In the genomic region with DNA sequence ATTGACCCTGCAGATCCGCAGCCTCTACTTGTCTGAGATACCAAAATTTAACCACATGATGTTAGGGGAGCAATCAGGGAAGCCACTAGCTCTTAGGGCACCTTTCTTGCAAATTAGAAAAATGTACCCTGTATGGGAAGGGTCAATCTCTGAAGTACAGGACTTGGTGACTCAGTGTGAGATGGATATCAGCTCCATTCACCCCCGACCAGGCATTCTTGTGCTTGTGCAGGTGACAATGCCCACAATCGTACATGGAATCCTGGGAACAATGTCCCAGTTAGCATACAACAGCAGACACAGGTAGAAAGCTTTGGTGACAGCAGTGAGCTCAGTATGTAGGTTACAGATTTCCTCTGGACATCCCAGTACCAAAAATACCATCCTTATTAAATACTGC, we compare ENCODE assay signal across 19 cellular contexts.
A peak's percentile ranks its signal among the peaks of the same experiment; 100 is the strongest.
DNase-seq lines count a peak whose midpoint lies in the region; ATAC-seq, FAIRE-seq and TF ChIP-seq lines count a peak whose summit lies in the region.
"Had no signal": no experiment of that assay in that cellular context is flagged by ENCODE, and none has a peak within 500 bp of the region (broad histone marks: within the 10 kb centered on the region; RNA-seq: fewer than 3 reads in every experiment).

No MANE protein-coding gene starts in this region.

- no peak overlapping the region for H3K4me3 Mint-ChIP-seq in CD8-positive, alpha-beta T cell
- H3K4me3 Mint-ChIP-seq: CD4-positive, CD25-positive, alpha-beta regulatory T cell; H9 had no signal

- no peaks in the 10 kb centered on the region for H4K20me1 ChIP-seq in endothelial cell of umbilical vein (replicated peaks; ENCODE audit: control insufficient read depth, extremely low read depth, insufficient read depth, low read length)

- H3K27ac ChIP-seq in CD8-positive, alpha-beta T cell (ENCODE audit: low read depth, low read length) = no peak overlapping the region
- no peak overlapping the region for H3K27ac ChIP-seq in endothelial cell of umbilical vein (ENCODE audit: insufficient read depth, low read depth, low read length)
- H3K27ac ChIP-seq: KMS-11 had no signal

- no peak overlapping the region for H3K9ac ChIP-seq in endothelial cell of umbilical vein (replicated peaks; ENCODE audit: extremely low read depth, insufficient read depth, low read length)
- H3K9ac ChIP-seq: KMS-11 had no signal

- ATAC-seq in CD8-positive, alpha-beta T cell = no peak
- ATAC-seq in GM19463 (IDR thresholded peaks at IDR 0.05; ENCODE audit: unreplicated experiment) (no peak), GM19035 (IDR thresholded peaks at IDR 0.05; ENCODE audit: unreplicated experiment) (no peak)
- ATAC-seq: GM12878 had no signal

- no peak for DNase-seq in CD8-positive, alpha-beta T cell
- peak; percentile 28 for DNase-seq in M059J (ENCODE audit: low read depth)
- DNase-seq in endothelial cell of umbilical vein (ENCODE audit: low read depth, low spot score) = no peak
- DNase-seq in renal cortical epithelial cell (ENCODE audit: low read depth) = peak; percentile 37
- no peak for DNase-seq in activated naive CD4-positive, alpha-beta T cell (lab: John Stamatoyannopoulos, UW)
- DNase-seq: CD4-positive, CD25-positive, alpha-beta regulatory T cell; DND-41; GM23248; H9; NCI-H1105 treated with DMSO at 0.1 percent for 48 hours; NCI-H1694; NCI-H446 treated with DMSO at 0.1 percent for 48 hours; NCI-H526 treated with DMSO at 0.1 percent for 48 hours; OCI-M1; Right ventricle myocardium superior had no signal

- H3K4me1 ChIP-seq in CD8-positive, alpha-beta T cell (ENCODE audit: insufficient read depth, low read length) = peaks cover 34% of the 10 kb centered on the region
- peaks cover 31% of the 10 kb centered on the region for H3K4me1 ChIP-seq in endothelial cell of umbilical vein (ENCODE audit: control insufficient read depth, extremely low read depth, insufficient read depth, low read length)

- H3K36me3 Mint-ChIP-seq in CD8-positive, alpha-beta T cell = peaks cover 5% of the 10 kb centered on the region
- H3K36me3 Mint-ChIP-seq: CD4-positive, CD25-positive, alpha-beta regulatory T cell had no signal

- no peaks in the 10 kb centered on the region for H3K9me1 ChIP-seq in endothelial cell of umbilical vein (replicated peaks; ENCODE audit: control insufficient read depth, extremely low read depth, insufficient read depth, low read length)

- TF ChIP-seq CTCF in CD8-positive, alpha-beta T cell (IDR thresholded peaks at IDR 0.05) = no peak
- TF ChIP-seq CTCF in endothelial cell of umbilical vein (IDR thresholded peaks at IDR 0.05; ENCODE audit: extremely low read depth in 1 of 2, insufficient read depth in 1 of 2, low read depth in 1 of 2, low read length in 2 of 2) = no peak

- POLR2A ChIA-PET in CD8-positive, alpha-beta T cell (lab: Charles Lee) = interaction anchor here (0.5 kb wide), 1 partner anchor 9 kb away, joined by 3 read pairs; no protein-coding TSS in a partner anchor
- POLR2A ChIA-PET in endothelial cell of umbilical vein (lab: Charles Lee) = interaction anchor here (0.6 kb wide), 1 partner anchor 90 kb away, joined by 3 read pairs; no protein-coding TSS in a partner anchor

- no peaks in the 10 kb centered on the region for H3K27me3 Mint-ChIP-seq in CD8-positive, alpha-beta T cell (ENCODE audit: low read depth)
- H3K27me3 Mint-ChIP-seq: CD4-positive, CD25-positive, alpha-beta regulatory T cell had no signal

- peaks cover 90% of the 10 kb centered on the region for H3K79me2 ChIP-seq in endothelial cell of umbilical vein (ENCODE audit: control insufficient read depth, insufficient read depth, low read length)

- BruUV-seq in endothelial cell of umbilical vein (replicated peaks; lab: Mats Ljungman, UMichigan) = no TSS peak

- TF ChIP-seq POLR2A in endothelial cell of umbilical vein (IDR thresholded peaks at IDR 0.05; ENCODE audit: low read depth, low read length) = no peak

- H3K4me2 ChIP-seq in endothelial cell of umbilical vein (ENCODE audit: insufficient read depth, low read length) = no peak overlapping the region
- H3K4me2 ChIP-seq: KMS-11 had no signal

- no peaks in the 10 kb centered on the region for H3K9me3 Mint-ChIP-seq in CD8-positive, alpha-beta T cell
- H3K9me3 Mint-ChIP-seq: CD4-positive, CD25-positive, alpha-beta regulatory T cell; H9 had no signal

- FAIRE-seq in endothelial cell of umbilical vein (lab: Jason Lieb, UNC) = no peak
- FAIRE-seq: GM12878 had no signal

- H3K27ac Mint-ChIP-seq in CD8-positive, alpha-beta T cell = peak overlapping the region; percentile 7
- H3K27ac Mint-ChIP-seq: CD4-positive, CD25-positive, alpha-beta regulatory T cell; H9 had no signal

- no peaks in the 10 kb centered on the region for H3K9me3 ChIP-seq in CD8-positive, alpha-beta T cell (ENCODE audit: low read length)
- H3K9me3 ChIP-seq in endothelial cell of umbilical vein (replicated peaks; ENCODE audit: control insufficient read depth, insufficient read depth, low read length) = no peaks in the 10 kb centered on the region

- H3K4me3 ChIP-seq in CD8-positive, alpha-beta T cell (ENCODE audit: low read depth, low read length) = no peak overlapping the region
- no peak overlapping the region for H3K4me3 ChIP-seq in endothelial cell of umbilical vein (replicated peaks in 1 of 3; ENCODE audit: insufficient read depth in 1 of 3, low read depth in 1 of 3, low read length in 3 of 3)
- H3K4me3 ChIP-seq: GM12878, GM23248 had no signal

- no peak overlapping the region for H2AFZ ChIP-seq in endothelial cell of umbilical vein (ENCODE audit: low read depth, low read length)
- H2AFZ ChIP-seq: GM23248 had no signal

- H3K4me1 Mint-ChIP-seq in CD8-positive, alpha-beta T cell (ENCODE audit: low read depth) = peaks cover 83% of the 10 kb centered on the region

- intact Hi-C loops in CD8-positive, alpha-beta T cell (cut with DNase I, micrococcal nuclease) = no loop called here
- intact Hi-C loops in endothelial cell of umbilical vein (cut with micrococcal nuclease) = no loop called here

- no peaks in the 10 kb centered on the region for H3K27me3 ChIP-seq in CD8-positive, alpha-beta T cell (ENCODE audit: insufficient read depth, low read length)
- no peaks in the 10 kb centered on the region for H3K27me3 ChIP-seq in endothelial cell of umbilical vein (ENCODE audit: control insufficient read depth in 2 of 2, insufficient read depth in 2 of 2, low read length in 2 of 2)

- dilution Hi-C loops in endothelial cell of umbilical vein (cut with MboI; ENCODE audit: extremely low pct_ligation_motif_present, low sequenced_read_pairs) = no loop called here

- CTCF ChIA-PET in CD8-positive, alpha-beta T cell (lab: Charles Lee) = interaction anchor here (0.6 to 1.5 kb wide), 5 partner anchors 13 to 656 kb away, joined by 3 to 8 read pairs (median 4); no protein-coding TSS in a partner anchor
- CTCF ChIA-PET in endothelial cell of umbilical vein (lab: Charles Lee) = interaction anchor here (0.8 to 2.3 kb wide), 8 partner anchors 13 to 667 kb away, joined by 3 to 8 read pairs (median 3); no protein-coding TSS in a partner anchor

- no peaks in the 10 kb centered on the region for H3K36me3 ChIP-seq in CD8-positive, alpha-beta T cell (ENCODE audit: insufficient read depth, low read length)
- no peaks in the 10 kb centered on the region for H3K36me3 ChIP-seq in endothelial cell of umbilical vein (ENCODE audit: control insufficient read depth in 2 of 2, extremely low read depth in 1 of 2, insufficient read depth in 2 of 2, low read length in 2 of 2)

TF ChIP-seq in endothelial cell of umbilical vein, 7 proteins besides CTCF, POLR2A, EP300 and RAD21:
- TF ChIP-seq GATA2 (IDR thresholded peaks at IDR 0.05; ENCODE audit: insufficient read depth, insufficient read length, low read depth, low read length) = peak; percentile 68
- TF ChIP-seq POLR2AphosphoS5 (IDR thresholded peaks at IDR 0.05; ENCODE audit: insufficient read depth, low read depth, low read length) = no peak

Comparison
In these comparisons a context has a peak if more than half of its experiments do, and no peak if none do; other contexts are left out.
1. DNase-seq: peak in M059J (single experiment) and renal cortical epithelial cell (single experiment); none in CD8-positive, alpha-beta T cell (0 of 7), endothelial cell of umbilical vein (single experiment) and activated naive CD4-positive, alpha-beta T cell (0 of 4).